1 cellular context compared by ENCODE assay signal in genomic region chr9:35079041-35079425, GRCh38.
TF ChIP-seq lines count a peak whose summit lies in the region.

No MANE protein-coding gene starts in this region.

TF ChIP-seq in IMR-90, 13 proteins besides CTCF, POLR2A, EP300 and RAD21 (continued from another document):
- TF ChIP-seq RCOR1 (IDR thresholded peaks at IDR 0.05; ENCODE audit: insufficient replicate concordance, low read length): no peak
- TF ChIP-seq RFX5 (IDR thresholded peaks at IDR 0.05; ENCODE audit: low read depth, low read length): no peak
- TF ChIP-seq SMC3 (IDR thresholded peaks at IDR 0.05; ENCODE audit: low read depth, low read length): no peak
- no peak for TF ChIP-seq CEBPB (IDR thresholded peaks at IDR 0.05; ENCODE audit: low read depth, low read length)
- TF ChIP-seq USF2 (IDR thresholded peaks at IDR 0.05; ENCODE audit: low read depth, low read length): no peak
- no peak for TF ChIP-seq MAZ (IDR thresholded peaks at IDR 0.05; ENCODE audit: borderline replicate concordance, low read depth, low read length)
- TF ChIP-seq NFE2L2 (IDR thresholded peaks at IDR 0.05; ENCODE audit: low read depth, low read length): no peak
- TF ChIP-seq MAFK (IDR thresholded peaks at IDR 0.05; ENCODE audit: low read depth, low read length): no peak
- no peak for TF ChIP-seq BHLHE40 (IDR thresholded peaks at IDR 0.05; ENCODE audit: low read depth, low read length)
- no peak for TF ChIP-seq ELK1 (IDR thresholded peaks at IDR 0.05; ENCODE audit: borderline replicate concordance, low read depth, low read length)
- no peak for TF ChIP-seq CHD1 (IDR thresholded peaks at IDR 0.05; ENCODE audit: low read depth, low read length)
- TF ChIP-seq FOS (IDR thresholded peaks at IDR 0.05; ENCODE audit: low read depth, low read length): no peak
TF ChIP-seq in IMR-90: peak in this region for 0.
